Comparison of ENCODE assay signal across 8 cellular contexts in genomic region chr16:4315185-4316102, GRCh38. TPM values are rescaled to one million over a fixed set of nuclear protein-coding genes. Genes with fewer than 3 reads are reported as not detected.
A peak's percentile ranks its signal among the peaks of the same experiment; 100 is the strongest.
DNase-seq lines count a peak whose midpoint lies in the region; ATAC-seq and TF ChIP-seq lines count a peak whose summit lies in the region.

GLIS2 (plus strand) TSS chr16:4316067; CDS start chr16:4332281, 16,214 bp downstream.

- TF ChIP-seq POLR2A in ovary (IDR thresholded peaks at IDR 0.05): peak; percentile 28

- peak; percentile 81 for ATAC-seq in Right ventricle myocardium superior (ENCODE audit: poor library complexity)
- ATAC-seq in GM21447 (IDR thresholded peaks at IDR 0.05; ENCODE audit: unreplicated experiment): no peak

- intact Hi-C loops in Right ventricle myocardium superior (cut with DNase I): no loop called here
- intact Hi-C loops in ovary (cut with DNase I): no loop called here

- H3K4me1 ChIP-seq in adipocyte (ENCODE audit: control insufficient read depth, insufficient read depth, low read length) (peaks cover 36% of the 10 kb centered on the region), ovary (ENCODE audit: insufficient read depth) (peaks cover 25% of the 10 kb centered on the region)

- TF ChIP-seq EP300 in ovary (IDR thresholded peaks at IDR 0.05): no peak

- peak within 1 kb of the TSS; percentile 86 for H3K9ac ChIP-seq in adipocyte (ENCODE audit: low read length)

- peak within 1 kb of the TSS; percentile 92 to 97 for H3K27ac ChIP-seq in ovary

- no peaks in the 10 kb centered on the region for H3K36me3 ChIP-seq in adipocyte (ENCODE audit: control insufficient read depth, insufficient read depth, low read length, severe bottlenecking)
- no peaks in the 10 kb centered on the region for H3K36me3 ChIP-seq in ovary

- DNase-seq in 8988T (peak; percentile 79), NCI-H460 (ENCODE audit: extremely low read depth, low read depth) (peak; percentile 70), adipocyte (ENCODE audit: low read depth) (peak; percentile 93), Right ventricle myocardium superior (peak; percentile 84), ovary (peak; percentile 82 to 89 (median 84)), GM19238 (ENCODE audit: insufficient read length, low spot score) (no peak)

- peak within 1 kb of the TSS; percentile 37; the same call in 1 of the 2 replicates for H3K4me3 ChIP-seq in GM08714 (ENCODE audit: low read length)
- peak within 1 kb of the TSS; percentile 85 for H3K4me3 ChIP-seq in adipocyte (ENCODE audit: low read length)
- H3K4me3 ChIP-seq in ovary: peak within 1 kb of the TSS; percentile 58

- no peaks in the 10 kb centered on the region for H3K27me3 ChIP-seq in adipocyte (replicated peaks; ENCODE audit: control insufficient read depth, insufficient read depth, low read length)
- H3K27me3 ChIP-seq in ovary: no peaks in the 10 kb centered on the region

- peak in 1 of 3 donors; percentile 17 for TF ChIP-seq CTCF in ovary (IDR thresholded peaks at IDR 0.05)

- H3K9me3 ChIP-seq in adipocyte (ENCODE audit: control insufficient read depth, low read length) (no peaks in the 10 kb centered on the region), ovary (no peaks in the 10 kb centered on the region)

- 0 to 1% (median 1%) methylated on average over 27 to 97 of the region's 114 CpGs for WGBS in ovary, 3 donors

RNA-seq across cellular contexts. Expression of gene GLIS2, which starts in this region (rescaled TPM):
- 4.3 and 6.3 TPM in 2 replicates for total RNA-seq in NCI-H460 (2014; rRNA removed; shearing (Covaris generic))
- 1.6 and 2.6 TPM in 2 replicates for polyA plus RNA-seq in NCI-H460 (2014; cell fraction: nucleus; rRNA removed)
- total RNA-seq in Right ventricle myocardium superior (14.6 TPM), ovary (10 to 100 TPM in 5 of 7 donors, 1 to 10 TPM in 2; 5.1 to 79.5 (median 49.8) TPM)
- 10 to 100 TPM in 1 of 2 donors, 1 to 10 TPM in 1; 1.6 to 24.6 TPM for polyA plus RNA-seq in ovary
